ENCODE assay signal across 1 cellular context in the genomic region with DNA sequence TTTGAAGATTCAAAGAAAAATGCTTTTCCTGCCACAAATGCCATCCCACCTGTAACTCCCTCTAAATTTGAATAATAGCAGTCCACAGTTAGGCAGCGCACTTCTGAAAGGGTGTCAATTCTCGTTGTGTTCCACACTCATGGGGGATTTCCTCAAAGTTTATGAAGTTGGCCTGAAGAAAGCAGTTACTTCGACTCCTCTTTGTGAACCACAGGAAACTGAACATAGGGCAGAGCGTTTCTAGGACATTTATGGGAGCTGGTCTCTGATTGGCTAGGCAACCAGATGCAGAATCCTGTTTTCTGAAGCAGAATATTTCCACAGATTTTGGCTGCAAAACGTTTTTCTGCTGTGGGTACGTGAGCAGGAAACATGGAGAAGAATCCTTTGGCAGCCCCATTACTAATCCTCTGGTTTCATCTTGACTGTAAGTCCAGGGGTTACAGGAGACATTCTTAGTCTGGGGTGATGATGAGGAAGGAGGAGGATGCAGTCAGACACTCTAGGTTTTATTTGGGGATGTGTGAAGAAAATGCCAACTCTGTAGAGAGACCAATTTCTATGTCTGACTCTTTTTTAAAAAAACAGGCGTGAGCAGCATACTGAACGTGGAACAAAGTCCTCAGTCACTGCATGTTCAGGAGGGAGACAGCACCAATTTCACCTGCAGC.
TF ChIP-seq lines count a peak whose summit lies in the region.

No MANE protein-coding gene starts in this region.

TF ChIP-seq in GM23338, 12 proteins besides CTCF, POLR2A, EP300 and RAD21 (continued from another document):
- TF ChIP-seq, protein P1, sequence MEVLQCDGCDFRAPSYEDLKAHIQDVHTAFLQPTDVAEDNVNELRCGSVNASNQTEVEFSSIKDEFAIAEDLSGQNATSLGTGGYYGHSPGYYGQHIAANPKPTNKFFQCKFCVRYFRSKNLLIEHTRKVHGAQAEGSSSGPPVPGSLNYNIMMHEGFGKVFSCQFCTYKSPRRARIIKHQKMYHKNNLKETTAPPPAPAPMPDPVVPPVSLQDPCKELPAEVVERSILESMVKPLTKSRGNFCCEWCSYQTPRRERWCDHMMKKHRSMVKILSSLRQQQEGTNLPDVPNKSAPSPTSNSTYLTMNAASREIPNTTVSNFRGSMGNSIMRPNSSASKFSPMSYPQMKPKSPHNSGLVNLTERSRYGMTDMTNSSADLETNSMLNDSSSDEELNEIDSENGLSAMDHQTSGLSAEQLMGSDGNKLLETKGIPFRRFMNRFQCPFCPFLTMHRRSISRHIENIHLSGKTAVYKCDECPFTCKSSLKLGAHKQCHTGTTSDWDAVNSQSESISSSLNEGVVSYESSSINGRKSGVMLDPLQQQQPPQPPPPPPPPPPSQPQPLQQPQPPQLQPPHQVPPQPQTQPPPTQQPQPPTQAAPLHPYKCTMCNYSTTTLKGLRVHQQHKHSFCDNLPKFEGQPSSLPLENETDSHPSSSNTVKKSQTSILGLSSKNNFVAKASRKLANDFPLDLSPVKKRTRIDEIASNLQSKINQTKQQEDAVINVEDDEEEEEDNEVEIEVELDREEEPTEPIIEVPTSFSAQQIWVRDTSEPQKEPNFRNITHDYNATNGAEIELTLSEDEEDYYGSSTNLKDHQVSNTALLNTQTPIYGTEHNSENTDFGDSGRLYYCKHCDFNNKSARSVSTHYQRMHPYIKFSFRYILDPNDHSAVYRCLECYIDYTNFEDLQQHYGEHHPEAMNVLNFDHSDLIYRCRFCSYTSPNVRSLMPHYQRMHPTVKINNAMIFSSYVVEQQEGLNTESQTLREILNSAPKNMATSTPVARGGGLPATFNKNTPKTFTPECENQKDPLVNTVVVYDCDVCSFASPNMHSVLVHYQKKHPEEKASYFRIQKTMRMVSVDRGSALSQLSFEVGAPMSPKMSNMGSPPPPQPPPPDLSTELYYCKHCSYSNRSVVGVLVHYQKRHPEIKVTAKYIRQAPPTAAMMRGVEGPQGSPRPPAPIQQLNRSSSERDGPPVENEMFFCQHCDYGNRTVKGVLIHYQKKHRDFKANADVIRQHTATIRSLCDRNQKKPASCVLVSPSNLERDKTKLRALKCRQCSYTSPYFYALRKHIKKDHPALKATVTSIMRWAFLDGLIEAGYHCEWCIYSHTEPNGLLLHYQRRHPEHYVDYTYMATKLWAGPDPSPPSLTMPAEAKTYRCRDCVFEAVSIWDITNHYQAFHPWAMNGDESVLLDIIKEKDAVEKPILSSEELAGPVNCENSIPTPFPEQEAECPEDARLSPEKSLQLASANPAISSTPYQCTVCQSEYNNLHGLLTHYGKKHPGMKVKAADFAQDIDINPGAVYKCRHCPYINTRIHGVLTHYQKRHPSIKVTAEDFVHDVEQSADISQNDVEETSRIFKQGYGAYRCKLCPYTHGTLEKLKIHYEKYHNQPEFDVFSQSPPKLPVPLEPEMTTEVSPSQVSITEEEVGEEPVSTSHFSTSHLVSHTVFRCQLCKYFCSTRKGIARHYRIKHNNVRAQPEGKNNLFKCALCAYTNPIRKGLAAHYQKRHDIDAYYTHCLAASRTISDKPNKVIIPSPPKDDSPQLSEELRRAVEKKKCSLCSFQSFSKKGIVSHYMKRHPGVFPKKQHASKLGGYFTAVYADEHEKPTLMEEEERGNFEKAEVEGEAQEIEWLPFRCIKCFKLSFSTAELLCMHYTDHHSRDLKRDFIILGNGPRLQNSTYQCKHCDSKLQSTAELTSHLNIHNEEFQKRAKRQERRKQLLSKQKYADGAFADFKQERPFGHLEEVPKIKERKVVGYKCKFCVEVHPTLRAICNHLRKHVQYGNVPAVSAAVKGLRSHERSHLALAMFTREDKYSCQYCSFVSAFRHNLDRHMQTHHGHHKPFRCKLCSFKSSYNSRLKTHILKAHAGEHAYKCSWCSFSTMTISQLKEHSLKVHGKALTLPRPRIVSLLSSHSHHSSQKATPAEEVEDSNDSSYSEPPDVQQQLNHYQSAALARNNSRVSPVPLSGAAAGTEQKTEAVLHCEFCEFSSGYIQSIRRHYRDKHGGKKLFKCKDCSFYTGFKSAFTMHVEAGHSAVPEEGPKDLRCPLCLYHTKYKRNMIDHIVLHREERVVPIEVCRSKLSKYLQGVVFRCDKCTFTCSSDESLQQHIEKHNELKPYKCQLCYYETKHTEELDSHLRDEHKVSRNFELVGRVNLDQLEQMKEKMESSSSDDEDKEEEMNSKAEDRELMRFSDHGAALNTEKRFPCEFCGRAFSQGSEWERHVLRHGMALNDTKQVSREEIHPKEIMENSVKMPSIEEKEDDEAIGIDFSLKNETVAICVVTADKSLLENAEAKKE (CRISPR knock-in tag; IDR thresholded peaks at IDR 0.05), result no peak
- no peak for TF ChIP-seq POLR2AphosphoS5 (IDR thresholded peaks at IDR 0.05; ENCODE audit: low read depth)
- no peak for TF ChIP-seq EZH2phosphoT487 (IDR thresholded peaks at IDR 0.05; ENCODE audit: unreplicated experiment)
